In the genomic region with DNA sequence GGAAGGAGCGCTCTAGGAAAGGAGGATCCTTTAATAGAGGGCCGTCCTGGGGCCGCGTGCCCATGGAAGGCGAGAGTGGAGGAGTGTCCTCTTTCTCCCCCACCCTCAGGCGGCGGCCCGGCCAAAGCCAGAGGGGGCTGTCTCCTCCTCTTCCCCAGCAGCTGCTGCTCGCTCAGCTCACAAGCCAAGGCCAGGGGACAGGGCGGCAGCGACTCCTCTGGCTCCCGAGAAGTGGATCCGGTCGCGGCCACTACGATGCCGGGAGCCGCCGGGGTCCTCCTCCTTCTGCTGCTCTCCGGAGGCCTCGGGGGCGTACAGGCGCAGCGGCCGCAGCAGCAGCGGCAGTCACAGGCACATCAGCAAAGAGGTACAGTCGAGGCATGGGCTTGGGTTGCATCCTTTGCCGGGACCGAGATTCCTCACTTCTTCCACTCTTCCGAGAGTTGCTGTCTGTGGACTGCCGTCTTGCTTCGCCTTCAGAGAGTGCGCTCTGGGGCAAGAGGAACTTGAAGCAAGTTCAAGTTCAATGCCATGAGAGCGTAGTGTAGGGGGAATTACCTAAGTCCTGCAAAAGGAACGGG, we compare ENCODE assay signal across 8 cellular contexts. TPM values are rescaled to one million over a fixed set of nuclear protein-coding genes. Genes with fewer than 3 reads are reported as not detected.
DNase-seq lines count a peak whose midpoint lies in the region; ATAC-seq, FAIRE-seq and TF ChIP-seq lines count a peak whose summit lies in the region.

A gene with protein sequence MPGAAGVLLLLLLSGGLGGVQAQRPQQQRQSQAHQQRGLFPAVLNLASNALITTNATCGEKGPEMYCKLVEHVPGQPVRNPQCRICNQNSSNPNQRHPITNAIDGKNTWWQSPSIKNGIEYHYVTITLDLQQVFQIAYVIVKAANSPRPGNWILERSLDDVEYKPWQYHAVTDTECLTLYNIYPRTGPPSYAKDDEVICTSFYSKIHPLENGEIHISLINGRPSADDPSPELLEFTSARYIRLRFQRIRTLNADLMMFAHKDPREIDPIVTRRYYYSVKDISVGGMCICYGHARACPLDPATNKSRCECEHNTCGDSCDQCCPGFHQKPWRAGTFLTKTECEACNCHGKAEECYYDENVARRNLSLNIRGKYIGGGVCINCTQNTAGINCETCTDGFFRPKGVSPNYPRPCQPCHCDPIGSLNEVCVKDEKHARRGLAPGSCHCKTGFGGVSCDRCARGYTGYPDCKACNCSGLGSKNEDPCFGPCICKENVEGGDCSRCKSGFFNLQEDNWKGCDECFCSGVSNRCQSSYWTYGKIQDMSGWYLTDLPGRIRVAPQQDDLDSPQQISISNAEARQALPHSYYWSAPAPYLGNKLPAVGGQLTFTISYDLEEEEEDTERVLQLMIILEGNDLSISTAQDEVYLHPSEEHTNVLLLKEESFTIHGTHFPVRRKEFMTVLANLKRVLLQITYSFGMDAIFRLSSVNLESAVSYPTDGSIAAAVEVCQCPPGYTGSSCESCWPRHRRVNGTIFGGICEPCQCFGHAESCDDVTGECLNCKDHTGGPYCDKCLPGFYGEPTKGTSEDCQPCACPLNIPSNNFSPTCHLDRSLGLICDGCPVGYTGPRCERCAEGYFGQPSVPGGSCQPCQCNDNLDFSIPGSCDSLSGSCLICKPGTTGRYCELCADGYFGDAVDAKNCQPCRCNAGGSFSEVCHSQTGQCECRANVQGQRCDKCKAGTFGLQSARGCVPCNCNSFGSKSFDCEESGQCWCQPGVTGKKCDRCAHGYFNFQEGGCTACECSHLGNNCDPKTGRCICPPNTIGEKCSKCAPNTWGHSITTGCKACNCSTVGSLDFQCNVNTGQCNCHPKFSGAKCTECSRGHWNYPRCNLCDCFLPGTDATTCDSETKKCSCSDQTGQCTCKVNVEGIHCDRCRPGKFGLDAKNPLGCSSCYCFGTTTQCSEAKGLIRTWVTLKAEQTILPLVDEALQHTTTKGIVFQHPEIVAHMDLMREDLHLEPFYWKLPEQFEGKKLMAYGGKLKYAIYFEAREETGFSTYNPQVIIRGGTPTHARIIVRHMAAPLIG (N-terminal part only) (plus strand): TSS at position 148 of the 581 bp plus-strand sequence. CDS start 108 bp downstream, at position 256.

- H3K9me3 ChIP-seq in kidney (ENCODE audit: control insufficient read depth in 1 of 2, low read length in 2 of 2), result no peaks in the 10 kb centered on the region
- no peaks in the 10 kb centered on the region for H3K9me3 ChIP-seq in smooth muscle cell (replicated peaks; ENCODE audit: low read depth)

- peak; percentile 1 for DNase-seq in stimulated activated CD4-positive, alpha-beta T cell treated with anti-CD3 and anti-CD28 coated beads, Interleukin-12 subunit alpha, Interleukin-12 subunit beta, amount 100 ng/mL, for 4 hours
- DNase-seq in stimulated activated CD4-positive, alpha-beta T cell treated with anti-CD3 and anti-CD28 coated beads, Interleukin-4, amount 100 ng/mL, for 1 hour, result no peak
- DNase-seq in choroid plexus epithelial cell (ENCODE audit: low read depth), result peak; percentile 85
- DNase-seq in kidney, result peak; percentile 95
- peak; percentile 63 for DNase-seq in smooth muscle cell (lab: John Stamatoyannopoulos, UW; ENCODE audit: unreplicated experiment)
- DNase-seq in NCI-H1436 treated with DMSO at 0.1 percent for 48 hours (lab: John Stamatoyannopoulos, UW), result no peak

- peaks cover 7% of the 10 kb centered on the region for H3F3A ChIP-seq in smooth muscle cell (ENCODE audit: low read depth)

- peaks cover 41% of the 10 kb centered on the region for H3K79me2 ChIP-seq in smooth muscle cell (ENCODE audit: low read depth)

- intact Hi-C loops in kidney (cut with DNase I), result no loop called here

- ATAC-seq in GM21447 (IDR thresholded peaks at IDR 0.05; ENCODE audit: unreplicated experiment) (no peak), GM18870 (IDR thresholded peaks at IDR 0.05; ENCODE audit: unreplicated experiment) (no peak)

- H4K20me1 ChIP-seq in smooth muscle cell (ENCODE audit: low read depth), result no peaks in the 10 kb centered on the region

- WGBS in smooth muscle cell (ENCODE audit: low lambda C conversion rate), result 5% methylated on average over 35 of the region's 35 CpGs

- peak within 1 kb of the TSS; percentile 95 for H3K4me2 ChIP-seq in smooth muscle cell

- no peaks in the 10 kb centered on the region for H3K27me3 ChIP-seq in smooth muscle cell (ENCODE audit: low read depth)

- TF ChIP-seq CTCF in choroid plexus epithelial cell (conservative IDR thresholded peaks at IDR 0.05; ENCODE audit: low read depth, low read length) (peak; percentile 51), kidney (IDR thresholded peaks at IDR 0.05; ENCODE audit: borderline replicate concordance, extremely low read depth, insufficient read depth) (no peak), smooth muscle cell (IDR thresholded peaks at IDR 0.05; ENCODE audit: borderline replicate concordance, insufficient read depth, poor library complexity, severe bottlenecking) (no peak)

- H3K4me3 ChIP-seq in choroid plexus epithelial cell (ENCODE audit: low read depth, low read length), result peak within 1 kb of the TSS; percentile 85
- peak within 1 kb of the TSS; percentile 18 to 59 for H3K4me3 ChIP-seq in kidney (ENCODE audit: low read length in 2 of 2)
- H3K4me3 ChIP-seq in smooth muscle cell, result peak within 1 kb of the TSS; percentile 56

- H3K36me3 ChIP-seq in kidney (ENCODE audit: control insufficient read depth in 1 of 2, insufficient read depth in 2 of 2, low read length in 2 of 2) (no peaks in the 10 kb centered on the region), smooth muscle cell (ENCODE audit: low read depth) (no peaks in the 10 kb centered on the region)

- H3K4me1 ChIP-seq in kidney (ENCODE audit: control insufficient read depth in 1 of 2, insufficient read depth in 1 of 2, low read depth in 1 of 2, low read length in 2 of 2), result no peaks in the 10 kb centered on the region
- peaks cover 3% of the 10 kb centered on the region for H3K4me1 ChIP-seq in smooth muscle cell (ENCODE audit: low read depth)

- peak within 1 kb of the TSS; percentile 94 for H2AFZ ChIP-seq in smooth muscle cell (ENCODE audit: low read depth)

- FAIRE-seq in kidney (lab: Jason Lieb, UNC), result no peak

- H3K9ac ChIP-seq in kidney (ENCODE audit: low read length in 2 of 2) (no peak within 1 kb of the TSS), smooth muscle cell (ENCODE audit: low read depth) (peak within 1 kb of the TSS; percentile 70)

- H3K27ac ChIP-seq in kidney (ENCODE audit: low read depth in 2 of 2, low read length in 2 of 2) (no peak within 1 kb of the TSS), smooth muscle cell (ENCODE audit: low read depth) (peak within 1 kb of the TSS; percentile 75)

RNA-seq across cellular contexts. Expression of the gene that starts here (rescaled TPM):
- total RNA-seq in kidney (20.8 TPM), smooth muscle cell (92.9 and 124 TPM in 2 replicates)
- polyA plus RNA-seq in kidney (ENCODE audit: insufficient read depth, low read depth, low replicate concordance) (2.2 TPM), smooth muscle cell (21.7 and 23.2 TPM in 2 replicates)

Comparison
In these comparisons a context has a peak if more than half of its experiments do, and no peak if none do; other contexts are left out.
1. DNase-seq: peak in stimulated activated CD4-positive, alpha-beta T cell treated with anti-CD3 and anti-CD28 coated beads, Interleukin-12 subunit alpha, Interleukin-12 subunit beta, amount 100 ng/mL, for 4 hours (single experiment), choroid plexus epithelial cell (single experiment), kidney (single experiment) and smooth muscle cell (single experiment); none in stimulated activated CD4-positive, alpha-beta T cell treated with anti-CD3 and anti-CD28 coated beads, Interleukin-4, amount 100 ng/mL, for 1 hour (single experiment) and NCI-H1436 treated with DMSO at 0.1 percent for 48 hours (single experiment).
2. Peak in every context shown above with its lines, with median percentiles within 50 percentile points of each other: H3K4me3 ChIP-seq.